9 cellular contexts compared by ENCODE assay signal in the genomic region with DNA sequence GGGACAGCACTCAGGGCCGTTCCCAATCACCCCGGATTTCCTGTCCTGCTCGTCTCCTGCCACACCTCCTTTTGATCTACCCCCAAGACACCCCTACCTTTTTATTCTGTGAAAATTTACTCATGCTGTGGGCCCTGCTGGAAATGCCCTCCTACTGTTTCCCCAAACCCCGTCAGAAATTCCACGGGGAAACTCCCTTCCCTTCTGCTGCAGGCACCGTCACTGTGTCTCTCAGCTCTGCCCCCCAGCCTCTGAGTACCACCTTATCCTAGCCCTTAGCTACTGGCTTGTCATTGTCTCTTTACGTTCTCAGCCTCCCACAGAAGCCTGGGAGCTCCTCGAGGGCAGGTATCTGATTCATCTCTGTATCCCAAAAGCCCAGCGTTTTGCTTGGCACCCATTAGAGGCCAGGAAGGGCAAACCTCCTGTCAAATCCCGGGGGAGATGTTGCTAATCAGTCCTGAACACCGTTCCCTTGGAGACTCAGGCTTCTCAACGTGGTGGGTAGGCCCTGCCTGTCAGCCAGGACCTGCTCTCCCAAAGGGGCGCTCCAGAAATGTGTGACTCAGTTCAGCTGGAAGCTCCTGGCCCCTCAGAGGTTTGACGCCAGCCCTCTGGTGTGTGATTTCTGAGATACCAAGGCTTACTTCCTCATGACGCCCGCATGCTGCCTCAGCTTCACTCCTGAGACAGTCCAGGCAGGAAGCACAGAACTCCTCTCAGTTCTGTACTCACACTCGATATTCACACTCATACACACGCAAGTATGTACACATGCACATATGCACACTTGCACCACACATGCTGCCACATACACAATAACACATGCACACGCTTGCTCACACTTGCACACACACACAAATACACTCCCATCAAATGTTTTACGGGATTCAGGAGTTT. TPM values are rescaled to one million over a fixed set of nuclear protein-coding genes. Genes with fewer than 3 reads are reported as not detected.
DNase-seq lines count a peak whose midpoint lies in the region; ATAC-seq and TF ChIP-seq lines count a peak whose summit lies in the region.
"Had no signal": no experiment of that assay in that cellular context is flagged by ENCODE, and none has a peak within 500 bp of the region (broad histone marks: within the 10 kb centered on the region; RNA-seq: fewer than 3 reads in every experiment).

No MANE protein-coding gene starts in this region.

- H3K4me3 ChIP-seq in OCI-LY3 (ENCODE audit: low read length), result peak overlapping the region; percentile 6; the same call in 1 of the 2 replicates
- H3K4me3 ChIP-seq in skeletal muscle cell (ENCODE audit: low read depth, low read length), result no peak overlapping the region

- CTCF ChIA-PET in activated CD4-positive, alpha-beta memory T cell treated with anti-CD3 and anti-CD28 coated beads for 36 hours (lab: Charles Lee), result interaction anchor here (1.4 kb wide), 1 partner anchor 39 kb away, joined by 4 read pairs; no protein-coding TSS in a partner anchor
- CTCF ChIA-PET in activated CD4-positive, alpha-beta memory T cell treated with anti-CD3 and anti-CD28 coated beads, Interleukin-2, amount 10 ng/mL, durations not matched to agents 7 days and 5 days (lab: Charles Lee), result no interaction called here
- CTCF ChIA-PET in activated naive CD4-positive, alpha-beta T cell treated with anti-CD3 and anti-CD28 coated beads for 36 hours (lab: Charles Lee), result interaction anchor here (0.6 kb wide), 1 partner anchor 25 kb away, joined by 3 read pairs; no protein-coding TSS in a partner anchor

- no peaks in the 10 kb centered on the region for H3K9me3 Mint-ChIP-seq in activated CD4-positive, alpha-beta memory T cell treated with anti-CD3 and anti-CD28 coated beads for 36 hours
- no peaks in the 10 kb centered on the region for H3K9me3 Mint-ChIP-seq in activated CD4-positive, alpha-beta memory T cell treated with anti-CD3 and anti-CD28 coated beads, Interleukin-2, amount 10 ng/mL, durations not matched to agents 7 days and 5 days
- H3K9me3 Mint-ChIP-seq in activated naive CD4-positive, alpha-beta T cell treated with anti-CD3 and anti-CD28 coated beads for 36 hours, result no peaks in the 10 kb centered on the region
- H3K9me3 Mint-ChIP-seq in endothelial cell (ENCODE audit: unreplicated experiment), result no peaks in the 10 kb centered on the region
- H3K9me3 Mint-ChIP-seq: CD4-positive, CD25-positive, alpha-beta regulatory T cell had no signal

- H2AFZ ChIP-seq in OCI-LY3 (ENCODE audit: low read depth, low read length), result no peak overlapping the region

- H3K27ac Mint-ChIP-seq in activated CD4-positive, alpha-beta memory T cell treated with anti-CD3 and anti-CD28 coated beads for 36 hours, result no peak overlapping the region
- no peak overlapping the region for H3K27ac Mint-ChIP-seq in activated CD4-positive, alpha-beta memory T cell treated with anti-CD3 and anti-CD28 coated beads, Interleukin-2, amount 10 ng/mL, durations not matched to agents 7 days and 5 days
- H3K27ac Mint-ChIP-seq in activated naive CD4-positive, alpha-beta T cell treated with anti-CD3 and anti-CD28 coated beads for 36 hours, result no peak overlapping the region
- no peak overlapping the region for H3K27ac Mint-ChIP-seq in endothelial cell (ENCODE audit: unreplicated experiment)
- H3K27ac Mint-ChIP-seq: CD4-positive, CD25-positive, alpha-beta regulatory T cell had no signal

- H3K4me1 ChIP-seq in OCI-LY3 (ENCODE audit: low read length), result peaks cover 93% of the 10 kb centered on the region

- H3K9me3 ChIP-seq in OCI-LY3 (ENCODE audit: insufficient read depth, low read length), result peaks cover 6% of the 10 kb centered on the region; the same call in 1 of the 2 replicates

- peak overlapping the region; percentile 96 for H3K27ac ChIP-seq in OCI-LY3 (ENCODE audit: low read length)

- no peaks in the 10 kb centered on the region for H3K27me3 ChIP-seq in OCI-LY3 (ENCODE audit: low read depth, low read length)

- no peaks in the 10 kb centered on the region for H4K20me1 ChIP-seq in OCI-LY3 (ENCODE audit: insufficient read depth, low read length)

- no peaks in the 10 kb centered on the region for H3K36me3 Mint-ChIP-seq in activated CD4-positive, alpha-beta memory T cell treated with anti-CD3 and anti-CD28 coated beads for 36 hours
- H3K36me3 Mint-ChIP-seq in activated CD4-positive, alpha-beta memory T cell treated with anti-CD3 and anti-CD28 coated beads, Interleukin-2, amount 10 ng/mL, durations not matched to agents 7 days and 5 days (ENCODE audit: low read depth), result no peaks in the 10 kb centered on the region
- no peaks in the 10 kb centered on the region for H3K36me3 Mint-ChIP-seq in activated naive CD4-positive, alpha-beta T cell treated with anti-CD3 and anti-CD28 coated beads for 36 hours (ENCODE audit: low read depth)
- H3K36me3 Mint-ChIP-seq in endothelial cell (ENCODE audit: low read depth, unreplicated experiment), result no peaks in the 10 kb centered on the region
- H3K36me3 Mint-ChIP-seq: CD4-positive, CD25-positive, alpha-beta regulatory T cell had no signal

- peaks cover 17% of the 10 kb centered on the region for H3K4me1 Mint-ChIP-seq in activated CD4-positive, alpha-beta memory T cell treated with anti-CD3 and anti-CD28 coated beads for 36 hours (ENCODE audit: low read depth)
- peaks cover 2% of the 10 kb centered on the region for H3K4me1 Mint-ChIP-seq in activated CD4-positive, alpha-beta memory T cell treated with anti-CD3 and anti-CD28 coated beads, Interleukin-2, amount 10 ng/mL, durations not matched to agents 7 days and 5 days
- peaks cover 5% of the 10 kb centered on the region for H3K4me1 Mint-ChIP-seq in activated naive CD4-positive, alpha-beta T cell treated with anti-CD3 and anti-CD28 coated beads for 36 hours (ENCODE audit: low read depth)
- no peaks in the 10 kb centered on the region for H3K4me1 Mint-ChIP-seq in endothelial cell (ENCODE audit: unreplicated experiment)

- intact Hi-C loops in activated CD4-positive, alpha-beta memory T cell treated with anti-CD3 and anti-CD28 coated beads for 36 hours (cut with micrococcal nuclease), result no loop called here
- intact Hi-C loops in activated naive CD4-positive, alpha-beta T cell treated with anti-CD3 and anti-CD28 coated beads for 36 hours (cut with micrococcal nuclease), result no loop called here

- POLR2A ChIA-PET in activated CD4-positive, alpha-beta memory T cell treated with anti-CD3 and anti-CD28 coated beads for 36 hours (lab: Charles Lee), result no interaction called here
- POLR2A ChIA-PET in activated CD4-positive, alpha-beta memory T cell treated with anti-CD3 and anti-CD28 coated beads, Interleukin-2, amount 10 ng/mL, durations not matched to agents 7 days and 5 days (lab: Charles Lee), result no interaction called here

- ATAC-seq in HG02759 (IDR thresholded peaks at IDR 0.05; ENCODE audit: unreplicated experiment), result peak; percentile 28

- peak overlapping the region; percentile 87 for H3K9ac ChIP-seq in OCI-LY3 (ENCODE audit: low read length)

- H3K4me3 Mint-ChIP-seq in activated CD4-positive, alpha-beta memory T cell treated with anti-CD3 and anti-CD28 coated beads for 36 hours, result no peak overlapping the region
- no peak overlapping the region for H3K4me3 Mint-ChIP-seq in activated CD4-positive, alpha-beta memory T cell treated with anti-CD3 and anti-CD28 coated beads, Interleukin-2, amount 10 ng/mL, durations not matched to agents 7 days and 5 days
- no peak overlapping the region for H3K4me3 Mint-ChIP-seq in activated naive CD4-positive, alpha-beta T cell treated with anti-CD3 and anti-CD28 coated beads for 36 hours
- no peak overlapping the region for H3K4me3 Mint-ChIP-seq in endothelial cell (ENCODE audit: unreplicated experiment)
- H3K4me3 Mint-ChIP-seq: CD4-positive, CD25-positive, alpha-beta regulatory T cell had no signal

- TF ChIP-seq CTCF in OCI-LY3 (IDR thresholded peaks at IDR 0.05; ENCODE audit: low read depth, low read length) (no peak), endothelial cell (IDR thresholded peaks at IDR 0.05; ENCODE audit: unreplicated experiment) (no peak)

- peaks cover 13% of the 10 kb centered on the region for H3K36me3 ChIP-seq in OCI-LY3 (replicated peaks; ENCODE audit: low read depth, low read length)

- H3K79me2 ChIP-seq in OCI-LY3 (ENCODE audit: low read length), result peaks cover 14% of the 10 kb centered on the region

- H3K4me2 ChIP-seq in OCI-LY3 (ENCODE audit: low read length), result peak overlapping the region; percentile 72

- peak; percentile 46 for DNase-seq in activated CD4-positive, alpha-beta memory T cell treated with anti-CD3 and anti-CD28 coated beads for 36 hours
- DNase-seq in activated CD4-positive, alpha-beta memory T cell treated with anti-CD3 and anti-CD28 coated beads, Interleukin-2, amount 10 ng/mL, durations not matched to agents 7 days and 5 days, result no peak
- DNase-seq in skeletal muscle cell (ENCODE audit: low read depth) (peak; percentile 41), inferior parietal cortex (ENCODE audit: extremely low spot score) (no peak), endothelial cell (ENCODE audit: low spot score) (no peak)
- DNase-seq in activated naive CD4-positive, alpha-beta T cell treated with anti-CD3 and anti-CD28 coated beads for 36 hours, result no peak
- DNase-seq: CD4-positive, CD25-positive, alpha-beta regulatory T cell had no signal

- peaks cover 9% of the 10 kb centered on the region for H3K27me3 Mint-ChIP-seq in activated CD4-positive, alpha-beta memory T cell treated with anti-CD3 and anti-CD28 coated beads for 36 hours
- H3K27me3 Mint-ChIP-seq in activated CD4-positive, alpha-beta memory T cell treated with anti-CD3 and anti-CD28 coated beads, Interleukin-2, amount 10 ng/mL, durations not matched to agents 7 days and 5 days, result peaks cover 10% of the 10 kb centered on the region
- peaks cover 3% of the 10 kb centered on the region for H3K27me3 Mint-ChIP-seq in activated naive CD4-positive, alpha-beta T cell treated with anti-CD3 and anti-CD28 coated beads for 36 hours (ENCODE audit: low read depth)
- peaks cover 2% of the 10 kb centered on the region for H3K27me3 Mint-ChIP-seq in endothelial cell (ENCODE audit: unreplicated experiment)
- H3K27me3 Mint-ChIP-seq: CD4-positive, CD25-positive, alpha-beta regulatory T cell had no signal

RNA-seq across cellular contexts. Expression of a gene that starts 50.7 kb away (rescaled TPM):
- 10 to 100 TPM; 84.1 to 85.0 TPM for total RNA-seq in activated CD4-positive, alpha-beta memory T cell treated with anti-CD3 and anti-CD28 coated beads for 36 hours
- total RNA-seq in activated CD4-positive, alpha-beta memory T cell treated with anti-CD3 and anti-CD28 coated beads, Interleukin-2, amount 10 ng/mL, durations not matched to agents 7 days and 5 days, result 10 to 100 TPM; 51.2 to 51.5 TPM
- 10 to 100 TPM; 72.8 to 75.6 TPM for total RNA-seq in activated naive CD4-positive, alpha-beta T cell treated with anti-CD3 and anti-CD28 coated beads for 36 hours
- total RNA-seq in endothelial cell (ENCODE audit: unreplicated experiment), result 81.5 TPM

Comparison
In these comparisons a context has a peak if more than half of its experiments do, and no peak if none do; other contexts are left out.
1. DNase-seq: peak in activated CD4-positive, alpha-beta memory T cell treated with anti-CD3 and anti-CD28 coated beads for 36 hours (single experiment) and skeletal muscle cell (single experiment); none in activated CD4-positive, alpha-beta memory T cell treated with anti-CD3 and anti-CD28 coated beads, Interleukin-2, amount 10 ng/mL, durations not matched to agents 7 days and 5 days (single experiment), inferior parietal cortex (single experiment), activated naive CD4-positive, alpha-beta T cell treated with anti-CD3 and anti-CD28 coated beads for 36 hours (single experiment) and endothelial cell (single experiment).